5 cellular contexts compared by ENCODE assay signal in the genomic region with DNA sequence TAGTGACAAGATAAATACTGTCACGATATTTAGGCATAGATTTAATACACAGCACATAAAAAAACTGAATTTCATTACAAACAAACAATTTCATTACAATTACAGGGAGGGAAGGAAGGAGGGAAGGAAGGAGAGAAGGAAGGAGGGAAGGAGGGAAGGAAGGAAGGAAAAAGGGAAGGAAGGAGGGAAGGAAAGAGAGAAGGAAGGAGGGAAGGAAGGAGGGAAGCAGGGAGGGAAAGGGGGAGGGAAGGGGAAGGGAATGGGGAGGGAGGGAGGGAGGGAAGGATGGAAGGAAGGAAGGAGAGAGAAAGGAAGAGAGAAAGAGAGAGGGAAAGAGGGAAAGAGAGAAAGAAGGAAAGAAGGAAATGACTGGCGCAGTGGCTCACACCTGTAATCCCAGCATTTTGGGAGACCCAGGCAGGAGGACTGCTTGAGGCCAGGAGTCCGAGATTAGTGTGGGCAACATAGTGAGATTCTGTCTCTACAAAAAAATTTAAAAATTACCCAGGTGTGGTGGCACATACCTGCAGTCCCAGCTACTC.
"Had no signal": no experiment of that assay in that cellular context is flagged by ENCODE, and none has a peak within 500 bp of the region (broad histone marks: within the 10 kb centered on the region; RNA-seq: fewer than 3 reads in every experiment).

No MANE protein-coding gene starts in this region.

- ATAC-seq: GM12878 had no signal

- FAIRE-seq: GM12878, GM12891, GM18507 had no signal

- DNase-seq: GDM1, GF-D8 had no signal

- H3K4me3 ChIP-seq: GM12878 had no signal
